In the genomic region with DNA sequence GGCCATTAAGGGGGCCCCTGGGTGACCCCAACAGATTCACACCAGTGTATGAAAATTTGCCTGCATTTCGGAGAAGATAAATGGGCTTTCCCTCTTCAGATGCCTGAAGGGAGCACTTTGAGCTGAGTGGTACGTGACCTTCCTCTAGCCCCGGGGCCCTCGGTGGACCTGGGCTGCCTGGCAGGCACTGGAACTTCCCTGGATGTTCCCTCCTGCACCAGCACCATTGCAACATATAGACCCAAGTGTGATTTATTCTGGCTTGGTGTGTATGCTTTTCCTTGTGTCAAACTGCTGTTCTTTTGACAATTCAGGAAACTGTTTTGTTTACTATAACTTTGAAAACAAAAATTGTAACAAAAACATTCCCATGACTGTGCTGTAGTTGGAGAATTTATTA, we compare ENCODE assay signal across 28 cellular contexts.
"Had no signal": no experiment of that assay in that cellular context is flagged by ENCODE, and none has a peak within 500 bp of the region (broad histone marks: within the 10 kb centered on the region; RNA-seq: fewer than 3 reads in every experiment).

No MANE protein-coding gene starts in this region.

- ATAC-seq: activated CD4-positive, alpha-beta T cell treated with anti-CD3 and anti-CD28 coated beads for 36 hours; activated T-helper 17 cell treated with anti-CD3 and anti-CD28 coated beads, Interleukin-2, amount 50 U/mL, for 72 hours; Panc1; Right ventricle myocardium inferior had no signal

- DNase-seq: activated CD4-positive, alpha-beta memory T cell treated with anti-CD3 and anti-CD28 coated beads, Interleukin-2, amount 10 ng/mL, durations not matched to agents 7 days and 5 days; activated CD4-positive, alpha-beta T cell treated with anti-CD3 and anti-CD28 coated beads for 36 hours; activated CD4-positive, alpha-beta T cell treated with anti-CD3 and anti-CD28 coated beads, Interleukin-2, amount 50 U/mL, for 1 hour; activated naive CD4-positive, alpha-beta T cell treated with anti-CD3 and anti-CD28 coated beads, Interleukin-2, amount 50 U/mL, for 16 hours; activated naive CD8-positive, alpha-beta T cell treated with anti-CD3 and anti-CD28 coated beads, Interleukin-2, amount 10 ng/mL, durations not matched to agents 7 days and 5 days; activated T-cell treated with anti-CD3 and anti-CD28 coated beads for 4 hours; adrenal gland; anterior cingulate cortex; MG63; MV-4-11; NCI-H1092 treated with DMSO at 0.1 percent for 48 hours; NCI-H1417 treated with DMSO at 0.1 percent for 48 hours; NCI-H1694; NCI-H2029; NCI-H2107; NCI-H2171 treated with DMSO at 0.1 percent for 48 hours; NCI-H345; NCI-H510A; NCI-H526 treated with DMSO at 0.1 percent for 48 hours; NK-92 treated with Interleukin-12 subunit alpha and Interleukin-12 subunit beta, amount 100 ng/mL, for 24 hours; OCI-M1; RPMI8226; SK-N-SH; T-helper 1 cell; WERI-Rb-1 had no signal
